Comparison of ENCODE assay signal across 13 cellular contexts in the genomic region with DNA sequence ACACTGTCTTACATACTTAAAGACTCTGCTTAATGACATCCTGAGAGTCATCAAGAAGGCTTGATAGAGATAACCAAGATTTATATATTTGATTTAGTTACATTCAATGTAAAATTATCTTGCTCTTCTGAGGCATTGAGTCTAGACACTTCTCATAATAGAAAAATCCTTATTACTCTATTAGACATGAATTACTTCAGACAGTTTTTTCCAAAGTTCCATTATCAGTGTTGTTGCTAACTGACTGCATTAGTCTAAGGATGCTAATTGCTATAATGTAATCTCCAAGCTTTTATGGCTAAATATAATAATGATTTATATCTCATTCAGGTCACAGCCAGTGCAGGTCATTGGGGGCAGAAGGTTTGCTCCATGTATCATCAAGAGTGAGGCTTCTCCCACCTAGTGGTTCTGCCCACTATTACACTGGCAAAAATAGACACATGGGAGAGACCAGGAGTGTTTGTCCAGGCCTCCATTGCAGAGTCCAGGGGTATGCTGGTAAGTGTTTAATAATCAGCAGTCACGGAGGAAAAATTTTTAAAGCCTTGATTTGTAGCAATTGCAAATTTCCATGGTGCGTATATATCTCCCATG.
DNase-seq lines count a peak whose midpoint lies in the region; ATAC-seq and TF ChIP-seq lines count a peak whose summit lies in the region.
"Had no signal": no experiment of that assay in that cellular context is flagged by ENCODE, and none has a peak within 500 bp of the region (broad histone marks: within the 10 kb centered on the region; RNA-seq: fewer than 3 reads in every experiment).

No MANE protein-coding gene starts in this region.

- no peaks in the 10 kb centered on the region for H3K36me3 Mint-ChIP-seq in endodermal cell (ENCODE audit: low read depth)
- H3K36me3 Mint-ChIP-seq: CD4-positive, CD25-positive, alpha-beta regulatory T cell had no signal

- no peak for ATAC-seq in left ventricle myocardium superior
- no peak for ATAC-seq in HG03571 (IDR thresholded peaks at IDR 0.05; ENCODE audit: unreplicated experiment)

- H3K4me3 ChIP-seq in left ventricle myocardium inferior (no peak overlapping the region), endodermal cell (ENCODE audit: low read length) (no peak overlapping the region), tibial nerve (no peak overlapping the region)
- H3K4me3 ChIP-seq: prostate gland had no signal

- no peak for TF ChIP-seq EP300 in tibial nerve (IDR thresholded peaks at IDR 0.05)

- no peaks in the 10 kb centered on the region for H3K4me1 Mint-ChIP-seq in endodermal cell
- H3K4me1 Mint-ChIP-seq: CD4-positive, CD25-positive, alpha-beta regulatory T cell had no signal

- no peak for TF ChIP-seq POLR2A in tibial nerve (IDR thresholded peaks at IDR 0.05)

- peaks cover 3% of the 10 kb centered on the region for H3K9me3 Mint-ChIP-seq in endodermal cell

- H3K9me3 ChIP-seq in left ventricle myocardium inferior (replicated peaks) (no peaks in the 10 kb centered on the region), endodermal cell (ENCODE audit: control insufficient read depth, low read length) (no peaks in the 10 kb centered on the region), tibial nerve (no peaks in the 10 kb centered on the region)
- H3K9me3 ChIP-seq: prostate gland had no signal

- no peaks in the 10 kb centered on the region for H3K27me3 Mint-ChIP-seq in endodermal cell (ENCODE audit: insufficient read depth)
- H3K27me3 Mint-ChIP-seq: CD4-positive, CD25-positive, alpha-beta regulatory T cell had no signal

- H3K4me1 ChIP-seq in left ventricle myocardium inferior (no peaks in the 10 kb centered on the region), endodermal cell (ENCODE audit: control insufficient read depth, insufficient read depth, low read length) (no peaks in the 10 kb centered on the region), tibial nerve (no peaks in the 10 kb centered on the region)
- H3K4me1 ChIP-seq: prostate gland had no signal

- H3K36me3 ChIP-seq in left ventricle myocardium inferior (no peaks in the 10 kb centered on the region), endodermal cell (ENCODE audit: control insufficient read depth, insufficient read depth, low read length) (no peaks in the 10 kb centered on the region), tibial nerve (no peaks in the 10 kb centered on the region)
- H3K36me3 ChIP-seq: prostate gland had no signal

- no peak overlapping the region for H3K27ac ChIP-seq in left ventricle myocardium inferior (replicated peaks)
- H3K27ac ChIP-seq in endodermal cell (ENCODE audit: low read depth, low read length), result no peak overlapping the region
- no peak overlapping the region for H3K27ac ChIP-seq in tibial nerve
- H3K27ac ChIP-seq: prostate gland had no signal

- peak; percentile 43 for TF ChIP-seq CTCF in left ventricle myocardium inferior (IDR thresholded peaks at IDR 0.05; ENCODE audit: borderline replicate concordance)
- TF ChIP-seq CTCF in endodermal cell (conservative IDR thresholded peaks at IDR 0.05), result peak; percentile 76
- TF ChIP-seq CTCF in tibial nerve (IDR thresholded peaks at IDR 0.05), result peak in 1 of 5 experiments; percentile 5

- H3K27me3 ChIP-seq in left ventricle myocardium inferior (ENCODE audit: low read depth) (no peaks in the 10 kb centered on the region), endodermal cell (ENCODE audit: control insufficient read depth, insufficient read depth, low read length, poor library complexity, severe bottlenecking) (no peaks in the 10 kb centered on the region), tibial nerve (no peaks in the 10 kb centered on the region)

- intact Hi-C loops in left ventricle myocardium inferior (cut with micrococcal nuclease) (no loop called here), left ventricle myocardium superior (cut with micrococcal nuclease) (no loop called here)

- no peak overlapping the region for H3K27ac Mint-ChIP-seq in endodermal cell
- H3K27ac Mint-ChIP-seq: CD4-positive, CD25-positive, alpha-beta regulatory T cell had no signal

- H3K9ac ChIP-seq in endodermal cell (ENCODE audit: extremely low read depth, low read length, poor library complexity, severe bottlenecking), result no peak overlapping the region

- DNase-seq in left ventricle myocardium inferior, result no peak
- DNase-seq in left ventricle myocardium superior, result no peak
- DNase-seq in NCI-H69 (lab: John Stamatoyannopoulos, UW), result peak; percentile 61
- peak; percentile 58 for DNase-seq in endodermal cell
- DNase-seq in activated T-cell treated with anti-CD3 and anti-CD28 coated beads, Interleukin-2, amount 50 U/mL, for 48 hours, result no peak
- no peak for DNase-seq in pons (ENCODE audit: low spot score)
- no peak for DNase-seq in tibial nerve (ENCODE audit: low spot score in 2 of 2)
- DNase-seq: activated CD4-positive, alpha-beta T cell treated with anti-CD3 and anti-CD28 coated beads, Interleukin-2, amount 50 U/mL, for 1 hour; aorta; CD4-positive, CD25-positive, alpha-beta regulatory T cell; NCI-H774 had no signal

- WGBS in endodermal cell (ENCODE audit: insufficient coverage in 1 of 2, insufficient read length in 1 of 2), 2 experiments, result 50% methylated on average over 2 of the region's 2 CpGs; no CpG with 5 or more reads in 1 of the 2 experiments
- WGBS in tibial nerve, 2 donors, result 88 to 96% methylated on average over 1 to 2 of the region's 2 CpGs

- no peak overlapping the region for H3K4me3 Mint-ChIP-seq in endodermal cell
- H3K4me3 Mint-ChIP-seq: CD4-positive, CD25-positive, alpha-beta regulatory T cell had no signal

Comparison
In these comparisons a context has a peak if more than half of its experiments do, and no peak if none do; other contexts are left out.
1. DNase-seq: peak in NCI-H69 (single experiment) and endodermal cell (single experiment); none in left ventricle myocardium inferior (single experiment), left ventricle myocardium superior (single experiment), activated T-cell treated with anti-CD3 and anti-CD28 coated beads, Interleukin-2, amount 50 U/mL, for 48 hours (0 of 2), pons (single experiment) and tibial nerve (0 of 2).